ENCODE assay signal across 21 cellular contexts in genomic region chr11:80388536-80388935, GRCh38.
"Had no signal": no experiment of that assay in that cellular context is flagged by ENCODE, and none has a peak within 500 bp of the region (broad histone marks: within the 10 kb centered on the region; RNA-seq: fewer than 3 reads in every experiment).

No MANE protein-coding gene starts in this region.

- H3K36me3 ChIP-seq: ascending aorta had no signal

- H3K27me3 Mint-ChIP-seq: activated CD4-positive, alpha-beta memory T cell treated with anti-CD3 and anti-CD28 coated beads for 36 hours; activated CD4-positive, alpha-beta T cell treated with anti-CD3 and anti-CD28 coated beads, Interleukin-2, amount 10 ng/mL, durations not matched to agents 7 days and 5 days; activated naive CD8-positive, alpha-beta T cell treated with anti-CD3 and anti-CD28 coated beads, Interleukin-2, amount 50 U/mL, for 24 hours had no signal

- H3K9me3 Mint-ChIP-seq: activated CD4-positive, alpha-beta T cell treated with anti-CD3 and anti-CD28 coated beads, Interleukin-2, amount 10 ng/mL, durations not matched to agents 7 days and 5 days had no signal

- H3K27me3 ChIP-seq: ascending aorta had no signal

- H3K27ac ChIP-seq: ascending aorta, body of pancreas had no signal

- ATAC-seq: activated naive CD4-positive, alpha-beta T cell treated with anti-CD3 and anti-CD28 coated beads, Interleukin-2, amount 50 U/mL, for 72 hours; activated naive CD8-positive, alpha-beta T cell treated with anti-CD3 and anti-CD28 coated beads, Interleukin-2, amount 50 U/mL, for 24 hours; activated T-cell treated with anti-CD3 and anti-CD28 coated beads, Interleukin-2, amount 50 U/mL, for 4 hours; body of pancreas had no signal

- H3K4me3 ChIP-seq: ascending aorta, body of pancreas had no signal

- H3K4me1 ChIP-seq: ascending aorta, body of pancreas had no signal

- H3K4me3 Mint-ChIP-seq: activated CD4-positive, alpha-beta memory T cell treated with anti-CD3 and anti-CD28 coated beads for 36 hours; activated CD4-positive, alpha-beta T cell treated with anti-CD3 and anti-CD28 coated beads, Interleukin-2, amount 10 ng/mL, durations not matched to agents 7 days and 5 days; activated naive CD8-positive, alpha-beta T cell treated with anti-CD3 and anti-CD28 coated beads, Interleukin-2, amount 50 U/mL, for 24 hours; activated T-cell treated with anti-CD3 and anti-CD28 coated beads, Interleukin-2, amount 50 U/mL, for 4 hours had no signal

- H3K4me1 Mint-ChIP-seq: activated CD4-positive, alpha-beta T cell treated with anti-CD3 and anti-CD28 coated beads, Interleukin-2, amount 10 ng/mL, durations not matched to agents 7 days and 5 days; activated naive CD8-positive, alpha-beta T cell treated with anti-CD3 and anti-CD28 coated beads, Interleukin-2, amount 50 U/mL, for 24 hours had no signal

- DNase-seq: activated CD4-positive, alpha-beta memory T cell treated with anti-CD3 and anti-CD28 coated beads for 36 hours; activated CD4-positive, alpha-beta T cell treated with anti-CD3 and anti-CD28 coated beads, Interleukin-2, amount 10 ng/mL, durations not matched to agents 7 days and 5 days; activated CD4-positive, CD25-positive, alpha-beta regulatory T cell; activated CD8-positive, alpha-beta memory T cell treated with anti-CD3 and anti-CD28 coated beads for 24 hours; activated effector memory CD4-positive, alpha-beta T cell treated with anti-CD3 and anti-CD28 coated beads, Interleukin-2, amount 50 U/mL, for 16 hours; activated naive CD4-positive, alpha-beta T cell treated with Interleukin-2 at 50 U/mL for 16 hours; activated naive CD8-positive, alpha-beta T cell treated with anti-CD3 and anti-CD28 coated beads, Interleukin-2, amount 50 U/mL, for 24 hours; activated T-cell treated with anti-CD3 and anti-CD28 coated beads, Interleukin-2, amount 50 U/mL, for 4 hours; amniotic stem cell; body of pancreas; central memory CD4-positive, alpha-beta T cell; NCI-H1048; NCI-H1417 treated with DMSO at 0.1 percent for 48 hours; NCI-H1694; NCI-H2029; NCI-H446; SIG-M5; T-helper 2 cell; T1000 had no signal

- H3K9me3 ChIP-seq: ascending aorta, body of pancreas had no signal

- H3K27ac Mint-ChIP-seq: activated CD4-positive, alpha-beta memory T cell treated with anti-CD3 and anti-CD28 coated beads for 36 hours; activated CD4-positive, alpha-beta T cell treated with anti-CD3 and anti-CD28 coated beads, Interleukin-2, amount 10 ng/mL, durations not matched to agents 7 days and 5 days; activated naive CD4-positive, alpha-beta T cell treated with anti-CD3 and anti-CD28 coated beads, Interleukin-2, amount 50 U/mL, for 72 hours; activated naive CD8-positive, alpha-beta T cell treated with anti-CD3 and anti-CD28 coated beads, Interleukin-2, amount 50 U/mL, for 24 hours had no signal

- H3K36me3 Mint-ChIP-seq: activated CD4-positive, alpha-beta memory T cell treated with anti-CD3 and anti-CD28 coated beads for 36 hours had no signal
